In the genomic region with DNA sequence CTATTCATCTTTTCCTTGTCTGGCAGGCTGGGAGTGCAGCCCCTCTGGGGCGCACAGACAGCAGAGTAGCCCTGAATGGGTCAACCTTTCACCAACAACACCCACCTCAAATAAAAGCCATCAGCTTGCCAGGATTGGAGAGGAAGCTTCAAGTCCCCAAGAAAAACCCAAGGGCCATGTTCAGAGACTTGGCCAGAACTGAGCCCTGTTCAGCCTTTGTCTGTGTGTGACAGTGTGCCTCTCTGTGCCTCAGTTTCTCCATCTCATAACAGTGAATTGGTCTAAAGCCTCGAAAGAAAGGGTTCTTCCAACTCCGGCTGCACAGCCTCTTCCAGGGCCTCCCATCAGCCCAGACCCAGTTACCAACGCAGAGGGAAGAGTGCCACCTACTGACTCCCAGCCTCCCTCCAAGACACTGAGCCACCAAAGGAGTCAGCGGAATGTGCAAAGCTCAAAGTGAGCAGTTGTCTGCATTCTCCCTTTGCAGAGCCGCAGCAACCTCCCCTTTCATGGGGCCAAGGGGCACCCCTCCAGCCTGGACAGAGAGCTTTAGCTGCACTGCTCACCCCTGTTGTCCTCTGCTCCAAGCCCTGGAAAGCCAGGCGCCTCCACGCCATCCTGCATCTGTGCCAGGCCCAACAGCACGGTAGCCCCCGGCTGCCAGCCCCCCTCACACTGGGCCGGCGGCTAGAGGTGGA, we compare ENCODE assay signal across 1 cellular context.
TF ChIP-seq lines count a peak whose summit lies in the region.

No MANE protein-coding gene starts in this region.

TF ChIP-seq in HepG2, 621 proteins besides CTCF, POLR2A, EP300 and RAD21 (continued from another document and continues in another):
- TF ChIP-seq, protein P1, sequence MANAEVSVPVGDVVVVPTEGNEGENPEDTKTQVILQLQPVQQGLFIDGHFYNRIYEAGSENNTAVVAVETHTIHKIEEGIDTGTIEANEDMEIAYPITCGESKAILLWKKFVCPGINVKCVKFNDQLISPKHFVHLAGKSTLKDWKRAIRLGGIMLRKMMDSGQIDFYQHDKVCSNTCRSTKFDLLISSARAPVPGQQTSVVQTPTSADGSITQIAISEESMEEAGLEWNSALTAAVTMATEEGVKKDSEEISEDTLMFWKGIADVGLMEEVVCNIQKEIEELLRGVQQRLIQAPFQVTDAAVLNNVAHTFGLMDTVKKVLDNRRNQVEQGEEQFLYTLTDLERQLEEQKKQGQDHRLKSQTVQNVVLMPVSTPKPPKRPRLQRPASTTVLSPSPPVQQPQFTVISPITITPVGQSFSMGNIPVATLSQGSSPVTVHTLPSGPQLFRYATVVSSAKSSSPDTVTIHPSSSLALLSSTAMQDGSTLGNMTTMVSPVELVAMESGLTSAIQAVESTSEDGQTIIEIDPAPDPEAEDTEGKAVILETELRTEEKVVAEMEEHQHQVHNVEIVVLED (CRISPR knock-in tag; IDR thresholded peaks at IDR 0.05; ENCODE audit: borderline replicate concordance), result no peak
- no peak for TF ChIP-seq MTA3 (CRISPR knock-in tag; IDR thresholded peaks at IDR 0.05)
- no peak for TF ChIP-seq ZNF816 (CRISPR knock-in tag; IDR thresholded peaks at IDR 0.05; ENCODE audit: borderline replicate concordance)
- no peak for TF ChIP-seq DNMT3B (CRISPR knock-in tag; conservative IDR thresholded peaks at IDR 0.05)
- no peak for TF ChIP-seq ZNF33A (CRISPR knock-in tag; IDR thresholded peaks at IDR 0.05; ENCODE audit: borderline replicate concordance)
- no peak for TF ChIP-seq HNRNPLL (IDR thresholded peaks at IDR 0.05; ENCODE audit: low read depth, low read length, poor library complexity, severe bottlenecking)
- no peak for TF ChIP-seq NFYC (CRISPR knock-in tag; IDR thresholded peaks at IDR 0.05)
- no peak for TF ChIP-seq THRA (CRISPR knock-in tag; IDR thresholded peaks at IDR 0.05; ENCODE audit: borderline replicate concordance)
- no peak for TF ChIP-seq ZNF256 (CRISPR knock-in tag; conservative IDR thresholded peaks at IDR 0.05)
- no peak for TF ChIP-seq ZNF260 (CRISPR knock-in tag; IDR thresholded peaks at IDR 0.05; ENCODE audit: borderline replicate concordance, low read depth)
- no peak for TF ChIP-seq ZMAT5 (CRISPR knock-in tag; IDR thresholded peaks at IDR 0.05; ENCODE audit: borderline replicate concordance, low read depth)
- TF ChIP-seq POGZ (CRISPR knock-in tag; IDR thresholded peaks at IDR 0.05), result no peak
- no peak for TF ChIP-seq ZNF432 (CRISPR knock-in tag; IDR thresholded peaks at IDR 0.05; ENCODE audit: borderline replicate concordance)
- no peak for TF ChIP-seq TBX3 (IDR thresholded peaks at IDR 0.05; ENCODE audit: borderline replicate concordance)
- no peak for TF ChIP-seq PRMT3 (CRISPR knock-in tag; IDR thresholded peaks at IDR 0.05; ENCODE audit: borderline replicate concordance, low read depth)
- TF ChIP-seq ZNF343 (CRISPR knock-in tag; IDR thresholded peaks at IDR 0.05), result 0 out of 2 replicates have a peak, but pooled peaks have one; percentile 39
- TF ChIP-seq ZNF619 (CRISPR knock-in tag; IDR thresholded peaks at IDR 0.05), result peak; percentile 56; the same call in 1 of the 2 replicates
- TF ChIP-seq, protein P2, sequence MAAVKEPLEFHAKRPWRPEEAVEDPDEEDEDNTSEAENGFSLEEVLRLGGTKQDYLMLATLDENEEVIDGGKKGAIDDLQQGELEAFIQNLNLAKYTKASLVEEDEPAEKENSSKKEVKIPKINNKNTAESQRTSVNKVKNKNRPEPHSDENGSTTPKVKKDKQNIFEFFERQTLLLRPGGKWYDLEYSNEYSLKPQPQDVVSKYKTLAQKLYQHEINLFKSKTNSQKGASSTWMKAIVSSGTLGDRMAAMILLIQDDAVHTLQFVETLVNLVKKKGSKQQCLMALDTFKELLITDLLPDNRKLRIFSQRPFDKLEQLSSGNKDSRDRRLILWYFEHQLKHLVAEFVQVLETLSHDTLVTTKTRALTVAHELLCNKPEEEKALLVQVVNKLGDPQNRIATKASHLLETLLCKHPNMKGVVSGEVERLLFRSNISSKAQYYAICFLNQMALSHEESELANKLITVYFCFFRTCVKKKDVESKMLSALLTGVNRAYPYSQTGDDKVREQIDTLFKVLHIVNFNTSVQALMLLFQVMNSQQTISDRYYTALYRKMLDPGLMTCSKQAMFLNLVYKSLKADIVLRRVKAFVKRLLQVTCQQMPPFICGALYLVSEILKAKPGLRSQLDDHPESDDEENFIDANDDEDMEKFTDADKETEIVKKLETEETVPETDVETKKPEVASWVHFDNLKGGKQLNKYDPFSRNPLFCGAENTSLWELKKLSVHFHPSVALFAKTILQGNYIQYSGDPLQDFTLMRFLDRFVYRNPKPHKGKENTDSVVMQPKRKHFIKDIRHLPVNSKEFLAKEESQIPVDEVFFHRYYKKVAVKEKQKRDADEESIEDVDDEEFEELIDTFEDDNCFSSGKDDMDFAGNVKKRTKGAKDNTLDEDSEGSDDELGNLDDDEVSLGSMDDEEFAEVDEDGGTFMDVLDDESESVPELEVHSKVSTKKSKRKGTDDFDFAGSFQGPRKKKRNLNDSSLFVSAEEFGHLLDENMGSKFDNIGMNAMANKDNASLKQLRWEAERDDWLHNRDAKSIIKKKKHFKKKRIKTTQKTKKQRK (IDR thresholded peaks at IDR 0.05; ENCODE audit: low read length), result no peak
- no peak for TF ChIP-seq ZFP36L1 (CRISPR knock-in tag; IDR thresholded peaks at IDR 0.05)
- no peak for TF ChIP-seq HIC2 (CRISPR knock-in tag; IDR thresholded peaks at IDR 0.05; ENCODE audit: low read depth)
- no peak for TF ChIP-seq PAWR (CRISPR knock-in tag; IDR thresholded peaks at IDR 0.05; ENCODE audit: borderline replicate concordance)
- no peak for TF ChIP-seq MAF1 (CRISPR knock-in tag; IDR thresholded peaks at IDR 0.05; ENCODE audit: borderline replicate concordance)
- TF ChIP-seq KAT7 (CRISPR knock-in tag; IDR thresholded peaks at IDR 0.05; ENCODE audit: borderline replicate concordance), result no peak
- no peak for TF ChIP-seq ZMYM3 (CRISPR knock-in tag; IDR thresholded peaks at IDR 0.05)
- no peak for TF ChIP-seq HOXD1 (CRISPR knock-in tag; IDR thresholded peaks at IDR 0.05)
- no peak for TF ChIP-seq ZNF616 (CRISPR knock-in tag; IDR thresholded peaks at IDR 0.05; ENCODE audit: low read depth)
- no peak for TF ChIP-seq ZNF891 (CRISPR knock-in tag; IDR thresholded peaks at IDR 0.05)
- TF ChIP-seq, protein P3, sequence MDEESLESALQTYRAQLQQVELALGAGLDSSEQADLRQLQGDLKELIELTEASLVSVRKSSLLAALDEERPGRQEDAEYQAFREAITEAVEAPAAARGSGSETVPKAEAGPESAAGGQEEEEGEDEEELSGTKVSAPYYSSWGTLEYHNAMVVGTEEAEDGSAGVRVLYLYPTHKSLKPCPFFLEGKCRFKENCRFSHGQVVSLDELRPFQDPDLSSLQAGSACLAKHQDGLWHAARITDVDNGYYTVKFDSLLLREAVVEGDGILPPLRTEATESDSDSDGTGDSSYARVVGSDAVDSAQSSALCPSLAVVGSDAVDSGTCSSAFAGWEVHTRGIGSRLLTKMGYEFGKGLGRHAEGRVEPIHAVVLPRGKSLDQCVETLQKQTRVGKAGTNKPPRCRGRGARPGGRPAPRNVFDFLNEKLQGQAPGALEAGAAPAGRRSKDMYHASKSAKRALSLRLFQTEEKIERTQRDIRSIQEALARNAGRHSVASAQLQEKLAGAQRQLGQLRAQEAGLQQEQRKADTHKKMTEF (CRISPR knock-in tag; IDR thresholded peaks at IDR 0.05), result no peak
- TF ChIP-seq, protein P4, sequence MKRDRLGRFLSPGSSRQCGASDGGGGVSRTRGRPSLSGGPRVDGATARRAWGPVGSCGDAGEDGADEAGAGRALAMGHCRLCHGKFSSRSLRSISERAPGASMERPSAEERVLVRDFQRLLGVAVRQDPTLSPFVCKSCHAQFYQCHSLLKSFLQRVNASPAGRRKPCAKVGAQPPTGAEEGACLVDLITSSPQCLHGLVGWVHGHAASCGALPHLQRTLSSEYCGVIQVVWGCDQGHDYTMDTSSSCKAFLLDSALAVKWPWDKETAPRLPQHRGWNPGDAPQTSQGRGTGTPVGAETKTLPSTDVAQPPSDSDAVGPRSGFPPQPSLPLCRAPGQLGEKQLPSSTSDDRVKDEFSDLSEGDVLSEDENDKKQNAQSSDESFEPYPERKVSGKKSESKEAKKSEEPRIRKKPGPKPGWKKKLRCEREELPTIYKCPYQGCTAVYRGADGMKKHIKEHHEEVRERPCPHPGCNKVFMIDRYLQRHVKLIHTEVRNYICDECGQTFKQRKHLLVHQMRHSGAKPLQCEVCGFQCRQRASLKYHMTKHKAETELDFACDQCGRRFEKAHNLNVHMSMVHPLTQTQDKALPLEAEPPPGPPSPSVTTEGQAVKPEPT (CRISPR knock-in tag; IDR thresholded peaks at IDR 0.05; ENCODE audit: low read depth), result no peak
- TF ChIP-seq, protein P5, sequence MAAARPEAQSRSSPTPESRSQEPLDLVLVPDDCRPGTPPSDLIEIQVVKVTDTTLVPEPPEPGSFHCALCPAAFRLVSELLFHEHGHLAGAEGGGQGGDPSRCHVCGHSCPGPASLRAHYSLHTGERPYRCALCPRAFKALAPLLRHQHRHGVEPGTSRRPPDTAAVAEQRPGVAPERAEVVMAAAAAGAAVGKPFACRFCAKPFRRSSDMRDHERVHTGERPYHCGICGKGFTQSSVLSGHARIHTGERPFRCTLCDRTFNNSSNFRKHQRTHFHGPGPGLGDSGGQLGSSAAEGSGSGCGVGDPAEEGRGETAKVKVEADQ (CRISPR knock-in tag; IDR thresholded peaks at IDR 0.05; ENCODE audit: borderline replicate concordance), result no peak
- TF ChIP-seq, protein P6, sequence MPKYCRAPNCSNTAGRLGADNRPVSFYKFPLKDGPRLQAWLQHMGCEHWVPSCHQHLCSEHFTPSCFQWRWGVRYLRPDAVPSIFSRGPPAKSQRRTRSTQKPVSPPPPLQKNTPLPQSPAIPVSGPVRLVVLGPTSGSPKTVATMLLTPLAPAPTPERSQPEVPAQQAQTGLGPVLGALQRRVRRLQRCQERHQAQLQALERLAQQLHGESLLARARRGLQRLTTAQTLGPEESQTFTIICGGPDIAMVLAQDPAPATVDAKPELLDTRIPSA (CRISPR knock-in tag; IDR thresholded peaks at IDR 0.05; ENCODE audit: borderline replicate concordance), result no peak
- no peak for TF ChIP-seq TBP (CRISPR knock-in tag; IDR thresholded peaks at IDR 0.05)
- no peak; the same call in 1 of the 2 replicates for TF ChIP-seq IRX3 (CRISPR knock-in tag; IDR thresholded peaks at IDR 0.05; ENCODE audit: borderline replicate concordance, low read depth)
- TF ChIP-seq MTF2 (CRISPR knock-in tag; IDR thresholded peaks at IDR 0.05; ENCODE audit: borderline replicate concordance), result no peak
- TF ChIP-seq CERS6 (CRISPR knock-in tag; IDR thresholded peaks at IDR 0.05), result no peak
- TF ChIP-seq ZNF782 (CRISPR knock-in tag; IDR thresholded peaks at IDR 0.05; ENCODE audit: borderline replicate concordance), result peak; percentile 63; the same call in 1 of the 2 replicates
- TF ChIP-seq ZNF569 (CRISPR knock-in tag; IDR thresholded peaks at IDR 0.05; ENCODE audit: borderline replicate concordance), result no peak
- no peak for TF ChIP-seq PCBP1 (IDR thresholded peaks at IDR 0.05; ENCODE audit: borderline replicate concordance, low read depth, low read length)
- no peak for TF ChIP-seq PBX3 (CRISPR knock-in tag; IDR thresholded peaks at IDR 0.05; ENCODE audit: borderline replicate concordance)
- TF ChIP-seq BHLHE40 (IDR thresholded peaks at IDR 0.05; ENCODE audit: low read length), result no peak; the same call in 1 of the 2 replicates
- TF ChIP-seq, protein P7, sequence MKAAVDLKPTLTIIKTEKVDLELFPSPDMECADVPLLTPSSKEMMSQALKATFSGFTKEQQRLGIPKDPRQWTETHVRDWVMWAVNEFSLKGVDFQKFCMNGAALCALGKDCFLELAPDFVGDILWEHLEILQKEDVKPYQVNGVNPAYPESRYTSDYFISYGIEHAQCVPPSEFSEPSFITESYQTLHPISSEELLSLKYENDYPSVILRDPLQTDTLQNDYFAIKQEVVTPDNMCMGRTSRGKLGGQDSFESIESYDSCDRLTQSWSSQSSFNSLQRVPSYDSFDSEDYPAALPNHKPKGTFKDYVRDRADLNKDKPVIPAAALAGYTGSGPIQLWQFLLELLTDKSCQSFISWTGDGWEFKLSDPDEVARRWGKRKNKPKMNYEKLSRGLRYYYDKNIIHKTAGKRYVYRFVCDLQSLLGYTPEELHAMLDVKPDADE (CRISPR knock-in tag; IDR thresholded peaks at IDR 0.05), result no peak
- TF ChIP-seq DR1 (CRISPR knock-in tag; IDR thresholded peaks at IDR 0.05), result no peak
- no peak for TF ChIP-seq ZNF382 (CRISPR knock-in tag; IDR thresholded peaks at IDR 0.05; ENCODE audit: borderline replicate concordance)
